7 cellular contexts compared by ENCODE assay signal in genomic region chr5:147391781-147392180, GRCh38.
DNase-seq lines count a peak whose midpoint lies in the region; ATAC-seq and TF ChIP-seq lines count a peak whose summit lies in the region.

No MANE protein-coding gene starts in this region.

- ATAC-seq in GM21786 (IDR thresholded peaks at IDR 0.05; ENCODE audit: unreplicated experiment) (peak; percentile 94), right cardiac atrium (peak; percentile 77 to 85), thoracic aorta (ENCODE audit: insufficient number of reproducible peaks, low FRiP score, low read depth) (peak; percentile 96)

- no peak for TF ChIP-seq POLR2A in vagina (IDR thresholded peaks at IDR 0.05)

- H3K36me3 ChIP-seq in thoracic aorta: peaks cover 39% of the 10 kb centered on the region
- peaks cover 0 to 10% of the 10 kb centered on the region in 2 donors for H3K36me3 ChIP-seq in vagina

- H3K4me3 ChIP-seq in GM12875 (ENCODE audit: low read depth, low read length) (no peak overlapping the region), right cardiac atrium (ENCODE audit: low read length) (no peak overlapping the region), thoracic aorta (no peak overlapping the region), vagina (no peak overlapping the region)

- H3K27ac ChIP-seq in VCaP (no peak overlapping the region), right cardiac atrium (ENCODE audit: low read length) (no peak overlapping the region), thoracic aorta (peak overlapping the region; percentile 17 to 26), vagina (no peak overlapping the region)

- H3K9me3 ChIP-seq in right cardiac atrium (ENCODE audit: control insufficient read depth, low read length) (no peaks in the 10 kb centered on the region), thoracic aorta (no peaks in the 10 kb centered on the region), vagina (no peaks in the 10 kb centered on the region)

- peaks cover 4% of the 10 kb centered on the region for H3K4me1 ChIP-seq in right cardiac atrium (ENCODE audit: control insufficient read depth, insufficient read depth, low read length)
- no peaks in the 10 kb centered on the region for H3K4me1 ChIP-seq in thoracic aorta (ENCODE audit: control insufficient read depth in 1 of 2, low read depth in 2 of 2)
- no peaks in the 10 kb centered on the region for H3K4me1 ChIP-seq in vagina

- TF ChIP-seq CTCF in GM12875 (IDR thresholded peaks at IDR 0.05; ENCODE audit: borderline replicate concordance, insufficient read depth, low read depth, low read length) (peak; percentile 44; the same call in 1 of the 2 replicates), VCaP (conservative IDR thresholded peaks at IDR 0.05) (peak; percentile 72), thoracic aorta (IDR thresholded peaks at IDR 0.05) (peak; percentile 62), vagina (IDR thresholded peaks at IDR 0.05) (peak in 1 of 3 experiments; percentile 34)

- DNase-seq in HT1080 (ENCODE audit: low read depth): peak; percentile 77
- peak in 1 of 3 donors; percentile 51 for DNase-seq in right cardiac atrium
- peak; percentile 64 for DNase-seq in thoracic aorta (ENCODE audit: low spot score)
- DNase-seq in vagina (ENCODE audit: extremely low spot score in 2 of 2): no peak

- intact Hi-C loops in right cardiac atrium (cut with DNase I) (loop anchor here in 1 of 4 donors (10.0 kb wide), 1 partner anchor 183 kb away; no protein-coding TSS in a partner anchor), vagina (cut with DNase I) (no loop called here)

- H3K27me3 ChIP-seq in right cardiac atrium (ENCODE audit: control insufficient read depth, insufficient read depth) (no peaks in the 10 kb centered on the region), thoracic aorta (replicated peaks; ENCODE audit: insufficient read depth) (no peaks in the 10 kb centered on the region), vagina (no peaks in the 10 kb centered on the region)

- 51% methylated on average over 5 of the region's 5 CpGs for WGBS in right cardiac atrium

Comparison
In these comparisons a context has a peak if more than half of its experiments do, and no peak if none do; other contexts are left out.
1. DNase-seq: peak in HT1080 (single experiment) and thoracic aorta (single experiment); none in vagina (0 of 2).
2. H3K27ac ChIP-seq: peak in thoracic aorta (2 of 2); none in VCaP (single experiment), right cardiac atrium (single experiment) and vagina (single experiment).
3. Peak in every context shown above with its lines, with median percentiles within 50 percentile points of each other: ATAC-seq.